Comparison of ENCODE assay signal across 8 cellular contexts in genomic region chr12:114508529-114509129, GRCh38.
DNase-seq lines count a peak whose midpoint lies in the region; ATAC-seq and TF ChIP-seq lines count a peak whose summit lies in the region.

No MANE protein-coding gene starts in this region.

- intact Hi-C loops in Caco-2 (cut with micrococcal nuclease; ENCODE audit: unreplicated experiment), result loop anchor here (1.0 to 5.0 kb wide), 3 partner anchors 153 to 528 kb away; no protein-coding TSS in a partner anchor
- intact Hi-C loops in activated CD8-positive, alpha-beta T cell treated with anti-CD3 and anti-CD28 coated beads for 36 hours (cut with micrococcal nuclease), result loop anchor here (1.0 kb wide), 1 partner anchor 528 kb away; no protein-coding TSS in a partner anchor

- CTCF ChIA-PET in Caco-2 (lab: Charles Lee), result interaction anchor here (0.6 to 1.6 kb wide), 16 partner anchors 10 to 542 kb away, joined by 3 to 23 read pairs (median 3); partner anchors contain the start of gene RBM19
- CTCF ChIA-PET in activated CD8-positive, alpha-beta T cell treated with anti-CD3 and anti-CD28 coated beads for 36 hours (lab: Charles Lee), result interaction anchor here (0.6 to 4.3 kb wide), 22 partner anchors 10 to 1916 kb away, joined by 3 to 79 read pairs (median 4); partner anchors contain the start of gene RBM19

- H3K79me2 ChIP-seq in mesendoderm (ENCODE audit: control insufficient read depth, insufficient read depth, low read length), result no peaks in the 10 kb centered on the region

- no peak overlapping the region for H3K27ac ChIP-seq in mesendoderm (ENCODE audit: low read depth, low read length)

- no CpG with 5 or more reads among the region's 8 CpGs for WGBS in mesendoderm (ENCODE audit: extremely low coverage, insufficient coverage, low lambda C conversion rate)

- no peak overlapping the region for H3K4me2 ChIP-seq in mesendoderm (ENCODE audit: low read length)

- H2BK15ac ChIP-seq in mesendoderm (replicated peaks; ENCODE audit: low read depth), result no peak overlapping the region

- BruUV-seq in Caco-2 (replicated peaks; lab: Mats Ljungman, UMichigan), result no TSS peak

- no peak overlapping the region for H3K18ac ChIP-seq in mesendoderm (ENCODE audit: low read length)

- peak; percentile 63 for ATAC-seq in HG03135 (IDR thresholded peaks at IDR 0.05; ENCODE audit: unreplicated experiment)
- ATAC-seq in activated CD8-positive, alpha-beta T cell treated with anti-CD3 and anti-CD28 coated beads for 36 hours, result no peak
- ATAC-seq in effector memory CD8-positive, alpha-beta T cell (replicated peaks), result peak; percentile 46
- ATAC-seq in GM19324 (IDR thresholded peaks at IDR 0.05; ENCODE audit: low FRiP score, unreplicated experiment), result no peak

- no peak overlapping the region for H4K8ac ChIP-seq in mesendoderm (ENCODE audit: low read depth, low read length)

- H3K4me3 ChIP-seq in Caco-2 (ENCODE audit: low read depth, low read length) (no peak overlapping the region), mesendoderm (ENCODE audit: low read length) (no peak overlapping the region)

- H2BK5ac ChIP-seq in mesendoderm (ENCODE audit: low read length), result no peak overlapping the region

- no peak overlapping the region for H3K56ac ChIP-seq in mesendoderm (ENCODE audit: low read length)

- POLR2A ChIA-PET in Caco-2 (lab: Charles Lee), result no interaction called here
- POLR2A ChIA-PET in activated CD8-positive, alpha-beta T cell treated with anti-CD3 and anti-CD28 coated beads for 36 hours (lab: Charles Lee), result interaction anchor here (0.6 to 1.2 kb wide), 2 partner anchors 528 to 909 kb away, joined by 3 read pairs; no protein-coding TSS in a partner anchor

- H3K79me1 ChIP-seq in mesendoderm (ENCODE audit: low read length), result no peaks in the 10 kb centered on the region

- no peak overlapping the region for H3K27ac Mint-ChIP-seq in Caco-2 (ENCODE audit: unreplicated experiment)
- H3K27ac Mint-ChIP-seq in activated CD8-positive, alpha-beta T cell treated with anti-CD3 and anti-CD28 coated beads for 36 hours, result no peak overlapping the region
- H3K27ac Mint-ChIP-seq in effector memory CD8-positive, alpha-beta T cell, result no peak overlapping the region

- H2BK120ac ChIP-seq in mesendoderm (ENCODE audit: low read depth, low read length), result no peak overlapping the region

- H3K9me3 Mint-ChIP-seq in Caco-2 (ENCODE audit: unreplicated experiment), result no peaks in the 10 kb centered on the region
- H3K9me3 Mint-ChIP-seq in activated CD8-positive, alpha-beta T cell treated with anti-CD3 and anti-CD28 coated beads for 36 hours, result no peaks in the 10 kb centered on the region
- H3K9me3 Mint-ChIP-seq in effector memory CD8-positive, alpha-beta T cell, result no peaks in the 10 kb centered on the region

- no peak overlapping the region for H3K9ac ChIP-seq in mesendoderm (ENCODE audit: low read length)

- H3K4me1 ChIP-seq in Caco-2 (no peaks in the 10 kb centered on the region), mesendoderm (ENCODE audit: control insufficient read depth, low read depth, low read length) (no peaks in the 10 kb centered on the region)

- H3K36me3 ChIP-seq in Caco-2 (ENCODE audit: control insufficient read depth, insufficient read depth, low read length) (no peaks in the 10 kb centered on the region), mesendoderm (ENCODE audit: control insufficient read depth, insufficient read depth, low read length) (no peaks in the 10 kb centered on the region)

- H3K4ac ChIP-seq in mesendoderm (ENCODE audit: low read depth, low read length), result no peak overlapping the region

- H4K5ac ChIP-seq in mesendoderm (ENCODE audit: low read length), result no peak overlapping the region

- TF ChIP-seq CTCF in Caco-2 (IDR thresholded peaks at IDR 0.05; ENCODE audit: insufficient read depth in 1 of 2, low read depth in 1 of 2, low read length in 1 of 2, severe bottlenecking in 1 of 2, unreplicated experiment in 1 of 2), result peak; percentile 58 to 69
- TF ChIP-seq CTCF in activated CD8-positive, alpha-beta T cell treated with anti-CD3 and anti-CD28 coated beads for 36 hours (IDR thresholded peaks at IDR 0.05), result peak; percentile 66

- H2AK5ac ChIP-seq in mesendoderm (ENCODE audit: low read length), result no peak overlapping the region

- DNase-seq in Caco-2 (peak; percentile 67 to 69), NCI-H82 (lab: John Stamatoyannopoulos, UW) (peak; percentile 81), mesendoderm (peak; percentile 87)
- DNase-seq in activated CD8-positive, alpha-beta T cell treated with anti-CD3 and anti-CD28 coated beads for 36 hours, result peak; percentile 84
- peak; percentile 3 to 29 (median 15) for DNase-seq in effector memory CD8-positive, alpha-beta T cell
- DNase-seq in stimulated activated CD8-positive, alpha-beta memory T cell treated with anti-CD3 and anti-CD28 coated beads, Interleukin-4, amount 100 ng/mL, for 1 hour (ENCODE audit: low read depth in 2 of 2, low spot score in 1 of 2), result peak; percentile 6 to 33

- H3K9me3 ChIP-seq in Caco-2, result no peaks in the 10 kb centered on the region

- H3K27me3 ChIP-seq in Caco-2 (replicated peaks; ENCODE audit: control insufficient read depth, insufficient read depth, low read length), result no peaks in the 10 kb centered on the region; the same call in 1 of the 2 replicates
- no peaks in the 10 kb centered on the region for H3K27me3 ChIP-seq in mesendoderm (ENCODE audit: insufficient read depth, low read length, poor library complexity)

- no peak overlapping the region for H3K23ac ChIP-seq in mesendoderm (ENCODE audit: low read length)

- H3K36me3 Mint-ChIP-seq in Caco-2 (ENCODE audit: insufficient read depth, unreplicated experiment), result no peaks in the 10 kb centered on the region
- no peaks in the 10 kb centered on the region for H3K36me3 Mint-ChIP-seq in activated CD8-positive, alpha-beta T cell treated with anti-CD3 and anti-CD28 coated beads for 36 hours (ENCODE audit: low read depth)
- no peaks in the 10 kb centered on the region for H3K36me3 Mint-ChIP-seq in effector memory CD8-positive, alpha-beta T cell (ENCODE audit: insufficient read depth)

- H3K4me3 Mint-ChIP-seq in Caco-2 (ENCODE audit: unreplicated experiment), result no peak overlapping the region
- H3K4me3 Mint-ChIP-seq in activated CD8-positive, alpha-beta T cell treated with anti-CD3 and anti-CD28 coated beads for 36 hours, result no peak overlapping the region
- H3K4me3 Mint-ChIP-seq in effector memory CD8-positive, alpha-beta T cell, result no peak overlapping the region

- H3K27me3 Mint-ChIP-seq in Caco-2 (ENCODE audit: insufficient read depth, unreplicated experiment), result peaks cover 14% of the 10 kb centered on the region
- peaks cover 17% of the 10 kb centered on the region for H3K27me3 Mint-ChIP-seq in activated CD8-positive, alpha-beta T cell treated with anti-CD3 and anti-CD28 coated beads for 36 hours
- H3K27me3 Mint-ChIP-seq in effector memory CD8-positive, alpha-beta T cell, result peaks cover under 1 to 2% of the 10 kb centered on the region in 2 donors

- H3K4me1 Mint-ChIP-seq in Caco-2 (ENCODE audit: low read depth, unreplicated experiment), result no peaks in the 10 kb centered on the region
- H3K4me1 Mint-ChIP-seq in activated CD8-positive, alpha-beta T cell treated with anti-CD3 and anti-CD28 coated beads for 36 hours (ENCODE audit: low read depth), result no peaks in the 10 kb centered on the region
- no peaks in the 10 kb centered on the region for H3K4me1 Mint-ChIP-seq in effector memory CD8-positive, alpha-beta T cell (ENCODE audit: low read depth in 2 of 2)

Comparison
In these comparisons a context has a peak if more than half of its experiments do, and no peak if none do; other contexts are left out.
1. DNase-seq: peak in every context shown above with its lines; median percentile 87 in mesendoderm; 84 in activated CD8-positive, alpha-beta T cell treated with anti-CD3 and anti-CD28 coated beads for 36 hours; 81 in NCI-H82; 68 in Caco-2; 20 in stimulated activated CD8-positive, alpha-beta memory T cell treated with anti-CD3 and anti-CD28 coated beads, Interleukin-4, amount 100 ng/mL, for 1 hour; 15 in effector memory CD8-positive, alpha-beta T cell.
2. ATAC-seq: peak in HG03135 (single experiment) and effector memory CD8-positive, alpha-beta T cell (single experiment); none in activated CD8-positive, alpha-beta T cell treated with anti-CD3 and anti-CD28 coated beads for 36 hours (single experiment) and GM19324 (single experiment).